In the genomic region with DNA sequence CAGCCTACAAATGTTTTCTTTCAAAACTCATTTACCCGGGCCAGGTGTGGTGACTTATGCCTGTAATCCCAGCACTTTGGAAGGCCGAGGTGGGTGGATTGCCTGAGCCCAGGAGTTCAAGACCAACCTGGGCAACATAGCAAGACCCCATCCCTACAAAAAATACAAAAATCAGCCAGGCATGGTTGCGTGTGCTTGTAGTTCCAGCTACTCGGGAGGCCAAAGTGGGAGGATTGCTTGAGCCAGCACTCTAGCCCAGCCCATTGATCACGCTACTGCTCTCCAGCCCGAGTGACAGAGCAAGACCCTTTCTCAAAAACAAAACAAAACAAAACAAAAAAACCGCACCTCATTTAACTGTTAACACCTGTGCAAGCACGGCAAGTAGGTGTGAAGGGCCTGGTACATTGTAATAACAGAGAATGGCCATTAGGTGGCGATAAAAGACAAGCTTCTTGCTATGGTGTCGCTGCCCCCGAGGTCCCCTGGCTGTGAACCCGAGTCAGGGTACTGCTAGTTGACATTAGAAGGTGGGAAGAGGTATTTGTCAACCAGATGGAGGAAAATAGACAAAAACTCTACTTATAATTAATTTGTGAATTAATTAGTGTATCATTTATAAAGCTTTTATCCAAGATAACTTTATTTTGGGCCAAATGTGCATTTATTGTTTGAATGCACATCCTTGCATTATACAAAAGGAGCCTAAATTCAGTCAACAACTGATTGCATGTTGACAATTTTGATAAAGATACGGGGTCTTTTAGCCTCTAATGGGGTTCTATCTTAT, we compare ENCODE assay signal across 8 cellular contexts.
DNase-seq lines count a peak whose midpoint lies in the region; ATAC-seq, FAIRE-seq and TF ChIP-seq lines count a peak whose summit lies in the region.

No MANE protein-coding gene starts in this region.

- TF ChIP-seq CTCF in bronchial epithelial cell (IDR thresholded peaks at IDR 0.05; ENCODE audit: insufficient read depth, low read length, severe bottlenecking): peak; percentile 83

- no peaks in the 10 kb centered on the region for H3K27me3 ChIP-seq in bronchial epithelial cell (ENCODE audit: control insufficient read depth, insufficient read depth, low read length)

- peak; percentile 7 for FAIRE-seq in bronchial epithelial cell (lab: Jason Lieb, UNC)
- peak; percentile 94 for FAIRE-seq in islet of Langerhans (lab: Jason Lieb, UNC)

- no peak overlapping the region for H3K4me3 ChIP-seq in bronchial epithelial cell (ENCODE audit: low read depth, low read length)

- DNase-seq in GM04504 (ENCODE audit: low read depth) (peak; percentile 15), NCI-H2029 (lab: John Stamatoyannopoulos, UW) (peak; percentile 87), T-helper 9 cell (peak; percentile 17), bronchial epithelial cell (ENCODE audit: low read depth) (peak; percentile 57)
- DNase-seq in stimulated activated CD4-positive, alpha-beta T cell treated with anti-CD3 and anti-CD28 coated beads, Interleukin-2, amount 100 ng/mL, for 24 hours: peak; percentile 28 to 50

- no peaks in the 10 kb centered on the region for H3K36me3 ChIP-seq in bronchial epithelial cell (ENCODE audit: control insufficient read depth, insufficient read depth, low read length)

- ATAC-seq in HG02642 (IDR thresholded peaks at IDR 0.05; ENCODE audit: poor library complexity, unreplicated experiment) (peak; percentile 75), HG02840 (IDR thresholded peaks at IDR 0.05; ENCODE audit: low FRiP score, unreplicated experiment) (no peak)

Comparison
In these comparisons a context has a peak if more than half of its experiments do, and no peak if none do; other contexts are left out.
1. DNase-seq: peak in every context shown above with its lines; median percentile 87 in NCI-H2029; 57 in bronchial epithelial cell; 39 in stimulated activated CD4-positive, alpha-beta T cell treated with anti-CD3 and anti-CD28 coated beads, Interleukin-2, amount 100 ng/mL, for 24 hours; 17 in T-helper 9 cell; 15 in GM04504.